Comparison of ENCODE assay signal across 8 cellular contexts in the genomic region with DNA sequence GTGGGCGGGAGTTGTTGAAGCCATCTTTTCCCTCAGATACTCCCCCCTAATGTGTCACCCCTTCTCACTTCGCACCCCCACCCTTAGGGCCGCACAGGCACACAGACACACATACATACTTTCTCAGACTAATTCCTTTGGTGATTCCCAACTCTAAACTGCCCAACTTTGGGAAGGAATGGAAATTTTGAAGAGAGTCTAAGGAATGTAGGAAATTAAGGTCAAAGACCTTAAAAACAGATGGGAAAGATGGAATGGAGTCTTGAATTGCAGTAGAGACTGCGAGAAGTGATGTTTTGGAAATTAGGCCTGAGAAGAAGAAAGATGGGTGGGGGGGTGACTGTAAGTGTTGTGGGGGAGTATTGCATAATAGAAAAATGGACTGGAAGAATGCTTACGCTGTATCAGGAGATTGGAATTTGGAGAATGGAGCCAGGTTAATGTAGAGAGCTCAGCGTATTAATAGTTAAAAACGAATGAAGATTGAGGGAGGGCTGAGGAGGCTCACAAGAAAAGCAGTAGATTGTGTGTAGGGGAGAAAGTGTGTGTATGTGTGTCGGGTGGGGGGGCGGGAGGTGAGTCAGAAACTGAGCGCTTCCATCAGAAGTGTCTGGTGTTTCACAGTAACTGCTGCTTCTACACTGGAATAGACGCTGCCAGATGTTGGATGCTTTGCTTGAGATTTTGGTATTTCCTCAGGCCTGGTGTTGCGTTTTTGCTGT. TPM values are rescaled to one million over a fixed set of nuclear protein-coding genes. Genes with fewer than 3 reads are reported as not detected.
DNase-seq lines count a peak whose midpoint lies in the region; ATAC-seq and TF ChIP-seq lines count a peak whose summit lies in the region.

No MANE protein-coding gene starts in this region.

- H3K27ac ChIP-seq in heart right ventricle (peak overlapping the region in 8 of 10 donors; percentile 80 to 96 (median 92)), epithelial cell of prostate (peak overlapping the region; percentile 98)

- no peaks in the 10 kb centered on the region for H3K27me3 Mint-ChIP-seq in T-helper 2 cell treated with Interferon-gamma antibody and Interleukin-4, amounts not matched to agents 5 μg/mL and 100 μg/mL, for 36 hours (ENCODE audit: low read depth)

- ATAC-seq in heart right ventricle (no peak), GM19452 (IDR thresholded peaks at IDR 0.05; ENCODE audit: unreplicated experiment) (no peak), GM21528 (IDR thresholded peaks at IDR 0.05; ENCODE audit: low FRiP score, unreplicated experiment) (no peak)

- intact Hi-C loops in heart right ventricle (cut with DNase I) = loop anchor here in 9 of 10 donors (5.0 to 10.0 kb wide), 5 partner anchors 42 to 205 kb away; a partner anchor contains a TSS
- intact Hi-C loops in cardiac septum (cut with DNase I) = loop anchor here (2.0 to 5.0 kb wide), 4 partner anchors 55 to 199 kb away; a partner anchor contains a TSS

- no peak for DNase-seq in heart right ventricle
- no peak for DNase-seq in cardiac septum (ENCODE audit: low spot score)
- DNase-seq in T-helper 2 cell treated with Interferon-gamma antibody and Interleukin-4, amounts not matched to agents 5 μg/mL and 100 μg/mL, for 36 hours (ENCODE audit: low spot score) = no peak
- DNase-seq in epithelial cell of prostate (ENCODE audit: low read depth, low spot score) = no peak
- no peak for DNase-seq in NCI-H2029 (lab: John Stamatoyannopoulos, UW)

- H3K36me3 ChIP-seq in heart right ventricle (peaks cover 0 to 32% (median 10%) of the 10 kb centered on the region in 9 donors), neuron (ENCODE audit: insufficient read depth, low read length) (peaks cover 20% of the 10 kb centered on the region)

- H3K4me3 Mint-ChIP-seq in T-helper 2 cell treated with Interferon-gamma antibody and Interleukin-4, amounts not matched to agents 5 μg/mL and 100 μg/mL, for 36 hours = peak overlapping the region; percentile 99

- H2AFZ ChIP-seq in neuron (ENCODE audit: low read depth, low read length) = no peak overlapping the region

- peak overlapping the region; percentile 93 for H3K27ac Mint-ChIP-seq in T-helper 2 cell treated with Interferon-gamma antibody and Interleukin-4, amounts not matched to agents 5 μg/mL and 100 μg/mL, for 36 hours

- TF ChIP-seq CTCF in heart right ventricle (IDR thresholded peaks at IDR 0.05) = no peak

- 17 to 27% methylated on average over 12 of the region's 12 CpGs for WGBS in heart right ventricle, 2 donors

- H3K9me3 ChIP-seq in heart right ventricle (no peaks in the 10 kb centered on the region), neuron (ENCODE audit: low read length) (no peaks in the 10 kb centered on the region)

- no peaks in the 10 kb centered on the region for H3K27me3 ChIP-seq in heart right ventricle
- H3K27me3 ChIP-seq in neuron (ENCODE audit: insufficient read depth, low read length) = no peaks in the 10 kb centered on the region

- H3K4me3 ChIP-seq in heart right ventricle (peak overlapping the region; percentile 77 to 92 (median 82)), neuron (ENCODE audit: low read length) (peak overlapping the region; percentile 87)

- peaks cover 34% of the 10 kb centered on the region for H3K4me1 Mint-ChIP-seq in T-helper 2 cell treated with Interferon-gamma antibody and Interleukin-4, amounts not matched to agents 5 μg/mL and 100 μg/mL, for 36 hours (ENCODE audit: low read depth)

- no peaks in the 10 kb centered on the region for H3K9me3 Mint-ChIP-seq in T-helper 2 cell treated with Interferon-gamma antibody and Interleukin-4, amounts not matched to agents 5 μg/mL and 100 μg/mL, for 36 hours

- H3K4me1 ChIP-seq in heart right ventricle (peaks cover 10 to 69% (median 49%) of the 10 kb centered on the region in 9 donors), neuron (ENCODE audit: insufficient read depth, low read length) (peaks cover 17% of the 10 kb centered on the region)

- H3K36me3 Mint-ChIP-seq in T-helper 2 cell treated with Interferon-gamma antibody and Interleukin-4, amounts not matched to agents 5 μg/mL and 100 μg/mL, for 36 hours (ENCODE audit: low read depth) = peaks cover 17% of the 10 kb centered on the region

RNA-seq across cellular contexts. Expression of a gene that starts 1.7 kb away (rescaled TPM):
- total RNA-seq in heart right ventricle = 10 to 100 TPM; 32.4 to 48.0 (median 39.2) TPM
- 10 to 100 TPM; 11.5 to 32.2 TPM for polyA plus RNA-seq in heart right ventricle
- 40.6 TPM for total RNA-seq in cardiac septum

RNA-seq across cellular contexts. Expression of a gene that starts 10.0 kb away (rescaled TPM):
- total RNA-seq in heart right ventricle (10 to 100 TPM; 29.6 to 47.2 (median 39.6) TPM), cardiac septum (34.1 TPM)
- 10 to 100 TPM; 24.8 to 33.4 TPM for polyA plus RNA-seq in heart right ventricle

RNA-seq across cellular contexts. Expression of a gene that starts 24.2 kb away (rescaled TPM):
- total RNA-seq in heart right ventricle = under 1 TPM in 2 of 10 donors, not detected in 8; 0.46 to 0.74 TPM
- under 1 TPM; 0.06 to 0.88 TPM for polyA plus RNA-seq in heart right ventricle
- not detected for total RNA-seq in cardiac septum

RNA-seq across cellular contexts. Expression of a gene that starts 34.1 kb away (rescaled TPM):
- total RNA-seq in heart right ventricle = 10 to 100 TPM; 12.9 to 26.6 (median 18.3) TPM
- polyA plus RNA-seq in heart right ventricle = 10 to 100 TPM; 52.3 to 57.6 TPM
- 20.7 TPM for total RNA-seq in cardiac septum

RNA-seq across cellular contexts. Expression of a gene that starts 34.3 kb away (rescaled TPM):
- total RNA-seq in heart right ventricle (10 to 100 TPM; 11.4 to 16.5 (median 13.3) TPM), cardiac septum (12.5 TPM)
- polyA plus RNA-seq in heart right ventricle = 1 to 10 TPM; 5.7 to 8.5 TPM
